In the genomic region with DNA sequence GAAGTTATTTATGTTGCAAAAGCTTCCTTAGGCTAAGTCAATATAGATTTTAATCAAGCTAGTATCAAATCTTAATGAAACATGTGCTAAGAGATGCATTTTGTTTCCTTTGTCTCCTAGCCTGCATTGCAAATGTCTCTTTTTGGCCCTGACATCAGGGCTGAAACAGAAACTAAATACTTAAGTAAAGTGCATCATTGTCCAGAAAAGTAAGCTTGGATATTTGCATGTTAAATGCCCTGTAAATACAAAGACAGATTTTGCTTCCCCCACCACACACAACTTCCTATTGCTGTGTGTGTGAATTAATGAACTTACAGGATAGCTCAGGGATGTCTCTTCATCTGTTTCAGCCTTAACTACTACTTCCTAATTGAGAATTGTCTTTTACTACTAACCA, we compare ENCODE assay signal across 18 cellular contexts. TPM values are rescaled to one million over a fixed set of nuclear protein-coding genes. Genes with fewer than 3 reads are reported as not detected.
"Had no signal": no experiment of that assay in that cellular context is flagged by ENCODE, and none has a peak within 500 bp of the region (broad histone marks: within the 10 kb centered on the region; RNA-seq: fewer than 3 reads in every experiment).

No MANE protein-coding gene starts in this region.

- DNase-seq: activated CD4-positive, alpha-beta T cell treated with anti-CD3 and anti-CD28 coated beads, Interleukin-2, amount 10 ng/mL, durations not matched to agents 24 days and 14 days; activated CD8-positive, alpha-beta T cell treated with anti-CD3 and anti-CD28 coated beads, Interleukin-2, amount 10 ng/mL, durations not matched to agents 7 days and 5 days; activated naive CD4-positive, alpha-beta T cell treated with Interleukin-2 at 50 U/mL for 16 hours; activated naive CD8-positive, alpha-beta T cell treated with anti-CD3 and anti-CD28 coated beads, Interleukin-2, amount 10 ng/mL, durations not matched to agents 7 days and 5 days; activated T-cell treated with anti-CD3 and anti-CD28 coated beads, Interleukin-2, amount 50 U/mL, for 24 hours; caudate nucleus; foreskin keratinocyte; hypothalamus; lower lobe of right lung; right lobe of liver; small intestine; stimulated activated CD4-positive, alpha-beta T cell treated with anti-CD3 and anti-CD28 coated beads, Interleukin-4, amount 100 ng/mL, for 1 hour; stomach had no signal

- H2AFZ ChIP-seq: parathyroid adenoma had no signal

- ATAC-seq: activated CD8-positive, alpha-beta T cell treated with anti-CD3 and anti-CD28 coated beads, Interleukin-2, amount 10 ng/mL, durations not matched to agents 7 days and 5 days; foreskin keratinocyte; lower lobe of right lung; right lobe of liver had no signal

- H3K79me2 ChIP-seq: parathyroid adenoma had no signal

- H3K27me3 ChIP-seq: foreskin keratinocyte, right lobe of liver, stomach, vagina had no signal

- H3K27ac ChIP-seq: foreskin keratinocyte, lower lobe of right lung, parathyroid adenoma, right lobe of liver, stomach, vagina had no signal

- FAIRE-seq: colon, keratinocyte, small intestine had no signal

- H3K9me3 ChIP-seq: lower lobe of right lung, right lobe of liver, stomach, vagina had no signal

- H3K9ac ChIP-seq: parathyroid adenoma had no signal

- H3K4me1 ChIP-seq: foreskin keratinocyte, lower lobe of right lung, parathyroid adenoma, right lobe of liver, vagina had no signal

- H3K4me3 ChIP-seq: lower lobe of right lung, right lobe of liver, stomach, vagina had no signal

- H3K36me3 ChIP-seq: lower lobe of right lung, right lobe of liver, stomach, vagina had no signal

RNA-seq across cellular contexts. Expression of gene ANKRD22, which starts 18.5 kb away (rescaled TPM):
- polyA plus RNA-seq: fibroblast of lung had no signal
